ENCODE assay signal across 1 cellular context in the genomic region with DNA sequence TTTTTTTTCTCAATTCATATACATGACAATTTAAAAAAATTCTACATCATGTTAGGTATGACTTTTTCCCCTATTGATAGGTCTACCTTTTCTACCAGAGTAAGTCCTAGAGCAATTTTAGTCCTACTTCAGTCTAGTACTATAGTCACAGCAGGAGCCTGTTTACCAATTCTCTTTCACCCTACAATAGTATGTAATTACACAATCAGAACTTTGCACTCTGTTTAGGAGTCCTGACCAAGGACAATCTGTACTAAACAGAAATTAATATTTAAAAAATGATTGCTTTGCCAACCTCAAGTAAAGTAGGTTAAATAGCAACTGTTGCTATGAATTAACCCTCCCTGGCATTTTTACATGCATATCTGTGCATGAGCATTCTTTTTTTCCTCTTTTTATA.
A peak's percentile ranks its signal among the peaks of the same experiment; 100 is the strongest.
TF ChIP-seq lines count a peak whose summit lies in the region.

No MANE protein-coding gene starts in this region.

TF ChIP-seq in HepG2, 621 proteins besides CTCF, POLR2A, EP300 and RAD21 (continued from another document):
- TF ChIP-seq GATAD2A (CRISPR knock-in tag; IDR thresholded peaks at IDR 0.05) (peak; percentile 51), ZNF451 (CRISPR knock-in tag; IDR thresholded peaks at IDR 0.05) (no peak), CEBPG (CRISPR knock-in tag; IDR thresholded peaks at IDR 0.05) (peak; percentile 38; the same call in 1 of the 2 replicates), NCOR1 (IDR thresholded peaks at IDR 0.05; ENCODE audit: borderline replicate concordance, low read length) (peak; percentile 46; the same call in 1 of the 2 replicates), ATM (IDR thresholded peaks at IDR 0.05; ENCODE audit: borderline replicate concordance) (no peak), FOXA3 (CRISPR knock-in tag; IDR thresholded peaks at IDR 0.05) (peak; percentile 45; the same call in 1 of the 2 replicates), CEBPB (IDR thresholded peaks at IDR 0.05; ENCODE audit: borderline replicate concordance, low read depth, low read length) (peak; percentile 56)
- TF ChIP-seq, protein P1, sequence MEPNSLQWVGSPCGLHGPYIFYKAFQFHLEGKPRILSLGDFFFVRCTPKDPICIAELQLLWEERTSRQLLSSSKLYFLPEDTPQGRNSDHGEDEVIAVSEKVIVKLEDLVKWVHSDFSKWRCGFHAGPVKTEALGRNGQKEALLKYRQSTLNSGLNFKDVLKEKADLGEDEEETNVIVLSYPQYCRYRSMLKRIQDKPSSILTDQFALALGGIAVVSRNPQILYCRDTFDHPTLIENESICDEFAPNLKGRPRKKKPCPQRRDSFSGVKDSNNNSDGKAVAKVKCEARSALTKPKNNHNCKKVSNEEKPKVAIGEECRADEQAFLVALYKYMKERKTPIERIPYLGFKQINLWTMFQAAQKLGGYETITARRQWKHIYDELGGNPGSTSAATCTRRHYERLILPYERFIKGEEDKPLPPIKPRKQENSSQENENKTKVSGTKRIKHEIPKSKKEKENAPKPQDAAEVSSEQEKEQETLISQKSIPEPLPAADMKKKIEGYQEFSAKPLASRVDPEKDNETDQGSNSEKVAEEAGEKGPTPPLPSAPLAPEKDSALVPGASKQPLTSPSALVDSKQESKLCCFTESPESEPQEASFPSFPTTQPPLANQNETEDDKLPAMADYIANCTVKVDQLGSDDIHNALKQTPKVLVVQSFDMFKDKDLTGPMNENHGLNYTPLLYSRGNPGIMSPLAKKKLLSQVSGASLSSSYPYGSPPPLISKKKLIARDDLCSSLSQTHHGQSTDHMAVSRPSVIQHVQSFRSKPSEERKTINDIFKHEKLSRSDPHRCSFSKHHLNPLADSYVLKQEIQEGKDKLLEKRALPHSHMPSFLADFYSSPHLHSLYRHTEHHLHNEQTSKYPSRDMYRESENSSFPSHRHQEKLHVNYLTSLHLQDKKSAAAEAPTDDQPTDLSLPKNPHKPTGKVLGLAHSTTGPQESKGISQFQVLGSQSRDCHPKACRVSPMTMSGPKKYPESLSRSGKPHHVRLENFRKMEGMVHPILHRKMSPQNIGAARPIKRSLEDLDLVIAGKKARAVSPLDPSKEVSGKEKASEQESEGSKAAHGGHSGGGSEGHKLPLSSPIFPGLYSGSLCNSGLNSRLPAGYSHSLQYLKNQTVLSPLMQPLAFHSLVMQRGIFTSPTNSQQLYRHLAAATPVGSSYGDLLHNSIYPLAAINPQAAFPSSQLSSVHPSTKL (CRISPR knock-in tag; IDR thresholded peaks at IDR 0.05): 0 out of 2 replicates have a peak, but pooled peaks have one; percentile 35
- TF ChIP-seq, protein P2, sequence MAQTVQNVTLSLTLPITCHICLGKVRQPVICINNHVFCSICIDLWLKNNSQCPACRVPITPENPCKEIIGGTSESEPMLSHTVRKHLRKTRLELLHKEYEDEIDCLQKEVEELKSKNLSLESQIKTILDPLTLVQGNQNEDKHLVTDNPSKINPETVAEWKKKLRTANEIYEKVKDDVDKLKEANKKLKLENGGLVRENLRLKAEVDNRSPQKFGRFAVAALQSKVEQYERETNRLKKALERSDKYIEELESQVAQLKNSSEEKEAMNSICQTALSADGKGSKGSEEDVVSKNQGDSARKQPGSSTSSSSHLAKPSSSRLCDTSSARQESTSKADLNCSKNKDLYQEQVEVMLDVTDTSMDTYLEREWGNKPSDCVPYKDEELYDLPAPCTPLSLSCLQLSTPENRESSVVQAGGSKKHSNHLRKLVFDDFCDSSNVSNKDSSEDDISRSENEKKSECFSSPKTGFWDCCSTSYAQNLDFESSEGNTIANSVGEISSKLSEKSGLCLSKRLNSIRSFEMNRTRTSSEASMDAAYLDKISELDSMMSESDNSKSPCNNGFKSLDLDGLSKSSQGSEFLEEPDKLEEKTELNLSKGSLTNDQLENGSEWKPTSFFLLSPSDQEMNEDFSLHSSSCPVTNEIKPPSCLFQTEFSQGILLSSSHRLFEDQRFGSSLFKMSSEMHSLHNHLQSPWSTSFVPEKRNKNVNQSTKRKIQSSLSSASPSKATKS (CRISPR knock-in tag; IDR thresholded peaks at IDR 0.05): no peak
